ENCODE assay signal across 15 cellular contexts in genomic region chr2:230414302-230414701, GRCh38. TPM values are rescaled to one million over a fixed set of nuclear protein-coding genes. Genes with fewer than 3 reads are reported as not detected.
A peak's percentile ranks its signal among the peaks of the same experiment; 100 is the strongest.
DNase-seq lines count a peak whose midpoint lies in the region; ATAC-seq and TF ChIP-seq lines count a peak whose summit lies in the region.
"Had no signal": no experiment of that assay in that cellular context is flagged by ENCODE, and none has a peak within 500 bp of the region (broad histone marks: within the 10 kb centered on the region; RNA-seq: fewer than 3 reads in every experiment).

No MANE protein-coding gene starts in this region.

- peak overlapping the region; percentile 55 for H3K4me3 Mint-ChIP-seq in T-helper 2 cell treated with Interferon-gamma antibody and Interleukin-4, amounts not matched to agents 5 μg/mL and 100 μg/mL, for 36 hours
- no peak overlapping the region for H3K4me3 Mint-ChIP-seq in HFFc6
- H3K4me3 Mint-ChIP-seq in activated naive CD8-positive, alpha-beta T cell treated with anti-CD3 and anti-CD28 coated beads for 36 hours: peak overlapping the region; percentile 55
- peak overlapping the region; percentile 59 to 100 (median 94) for H3K4me3 Mint-ChIP-seq in naive thymus-derived CD8-positive, alpha-beta T cell
- H3K4me3 Mint-ChIP-seq: endodermal cell had no signal

- H3K27me3 Mint-ChIP-seq in T-helper 2 cell treated with Interferon-gamma antibody and Interleukin-4, amounts not matched to agents 5 μg/mL and 100 μg/mL, for 36 hours (ENCODE audit: low read depth): no peaks in the 10 kb centered on the region
- peaks cover 8% of the 10 kb centered on the region for H3K27me3 Mint-ChIP-seq in HFFc6 (ENCODE audit: insufficient read depth)
- H3K27me3 Mint-ChIP-seq in activated naive CD8-positive, alpha-beta T cell treated with anti-CD3 and anti-CD28 coated beads for 36 hours: no peaks in the 10 kb centered on the region
- no peaks in the 10 kb centered on the region for H3K27me3 Mint-ChIP-seq in naive thymus-derived CD8-positive, alpha-beta T cell
- H3K27me3 Mint-ChIP-seq: central memory CD8-positive, alpha-beta T cell had no signal

- TF ChIP-seq POLR2A in GM18505 (IDR thresholded peaks at IDR 0.05; ENCODE audit: borderline replicate concordance, extremely low read depth, insufficient read depth, insufficient read length): no peak

- POLR2A ChIA-PET in naive thymus-derived CD8-positive, alpha-beta T cell (lab: Charles Lee): interaction anchor here (0.6 to 1.3 kb wide), 4 partner anchors 10 to 195 kb away, joined by 3 to 5 read pairs (median 4); partner anchors contain the start of gene SP110

- DNase-seq in T-helper 2 cell treated with Interferon-gamma antibody and Interleukin-4, amounts not matched to agents 5 μg/mL and 100 μg/mL, for 36 hours (ENCODE audit: low spot score): no peak
- DNase-seq in T-helper 2 cell: no peak
- DNase-seq in HFFc6: no peak
- no peak for DNase-seq in activated naive CD8-positive, alpha-beta T cell treated with anti-CD3 and anti-CD28 coated beads for 36 hours
- DNase-seq in naive thymus-derived CD8-positive, alpha-beta T cell: no peak
- no peak for DNase-seq in NCI-H446 (lab: John Stamatoyannopoulos, UW)
- DNase-seq in GM10266 (ENCODE audit: extremely low spot score): no peak
- DNase-seq: 8988T, amniotic stem cell, endodermal cell, left colon, NCI-H69 had no signal

- TF ChIP-seq CTCF in HFFc6 (IDR thresholded peaks at IDR 0.05) (no peak), GM10266 (IDR thresholded peaks at IDR 0.05; ENCODE audit: control insufficient read depth, insufficient read depth, low read depth, missing control alignments) (no peak)

- peak overlapping the region; percentile 99 for H3K27ac Mint-ChIP-seq in T-helper 2 cell treated with Interferon-gamma antibody and Interleukin-4, amounts not matched to agents 5 μg/mL and 100 μg/mL, for 36 hours
- H3K27ac Mint-ChIP-seq in HFFc6: peak overlapping the region; percentile 98
- peak overlapping the region; percentile 99 for H3K27ac Mint-ChIP-seq in activated naive CD8-positive, alpha-beta T cell treated with anti-CD3 and anti-CD28 coated beads for 36 hours
- peak overlapping the region; percentile 96 to 100 (median 99) for H3K27ac Mint-ChIP-seq in naive thymus-derived CD8-positive, alpha-beta T cell
- H3K27ac Mint-ChIP-seq: endodermal cell, progenitor cell of endocrine pancreas had no signal

- H3K9me3 Mint-ChIP-seq in T-helper 2 cell treated with Interferon-gamma antibody and Interleukin-4, amounts not matched to agents 5 μg/mL and 100 μg/mL, for 36 hours: no peaks in the 10 kb centered on the region
- H3K9me3 Mint-ChIP-seq in HFFc6: no peaks in the 10 kb centered on the region
- H3K9me3 Mint-ChIP-seq in activated naive CD8-positive, alpha-beta T cell treated with anti-CD3 and anti-CD28 coated beads for 36 hours: peaks cover 1% of the 10 kb centered on the region
- H3K9me3 Mint-ChIP-seq in naive thymus-derived CD8-positive, alpha-beta T cell: no peaks in the 10 kb centered on the region
- H3K9me3 Mint-ChIP-seq: central memory CD8-positive, alpha-beta T cell; endodermal cell had no signal

- peaks cover 63% of the 10 kb centered on the region for H3K4me1 Mint-ChIP-seq in T-helper 2 cell treated with Interferon-gamma antibody and Interleukin-4, amounts not matched to agents 5 μg/mL and 100 μg/mL, for 36 hours (ENCODE audit: low read depth)
- H3K4me1 Mint-ChIP-seq in HFFc6 (ENCODE audit: low read depth): peaks cover 67% of the 10 kb centered on the region
- H3K4me1 Mint-ChIP-seq in activated naive CD8-positive, alpha-beta T cell treated with anti-CD3 and anti-CD28 coated beads for 36 hours: peaks cover 64% of the 10 kb centered on the region
- peaks cover 41 to 86% (median 79%) of the 10 kb centered on the region in 4 donors for H3K4me1 Mint-ChIP-seq in naive thymus-derived CD8-positive, alpha-beta T cell

- ATAC-seq in naive thymus-derived CD8-positive, alpha-beta T cell: no peak
- ATAC-seq in GM18505 (IDR thresholded peaks at IDR 0.05; ENCODE audit: unreplicated experiment): no peak
- ATAC-seq: left colon had no signal

- H3K36me3 Mint-ChIP-seq in T-helper 2 cell treated with Interferon-gamma antibody and Interleukin-4, amounts not matched to agents 5 μg/mL and 100 μg/mL, for 36 hours (ENCODE audit: low read depth): peaks cover 26% of the 10 kb centered on the region
- peaks cover 7% of the 10 kb centered on the region for H3K36me3 Mint-ChIP-seq in HFFc6 (ENCODE audit: low read depth)
- peaks cover 17% of the 10 kb centered on the region for H3K36me3 Mint-ChIP-seq in activated naive CD8-positive, alpha-beta T cell treated with anti-CD3 and anti-CD28 coated beads for 36 hours
- peaks cover 0 to 13% (median 5%) of the 10 kb centered on the region in 3 donors for H3K36me3 Mint-ChIP-seq in naive thymus-derived CD8-positive, alpha-beta T cell

RNA-seq across cellular contexts. Expression of gene SP100, which starts 1.7 kb away (rescaled TPM):
- 10 to 100 TPM; 70.5 to 74.9 (median 72.8) TPM for total RNA-seq in HFFc6 (2021; fragmentation: NEBNext Ultra II Directional; extraction: Animal tissue kit (Norgen Biotek cat#: 25700))
- total RNA-seq in activated naive CD8-positive, alpha-beta T cell treated with anti-CD3 and anti-CD28 coated beads for 36 hours: 100 to 1,000 TPM; 108 to 112 TPM
- 100 to 1,000 TPM; 209 to 221 TPM for total RNA-seq in naive thymus-derived CD8-positive, alpha-beta T cell
- polyA plus RNA-seq in naive thymus-derived CD8-positive, alpha-beta T cell: 100 to 1,000 TPM in 1 of 3 donors, 10 to 100 TPM in 2; 81.0 to 174 (median 91.1) TPM
